Comparison of ENCODE assay signal across 1 cellular context in the genomic region with DNA sequence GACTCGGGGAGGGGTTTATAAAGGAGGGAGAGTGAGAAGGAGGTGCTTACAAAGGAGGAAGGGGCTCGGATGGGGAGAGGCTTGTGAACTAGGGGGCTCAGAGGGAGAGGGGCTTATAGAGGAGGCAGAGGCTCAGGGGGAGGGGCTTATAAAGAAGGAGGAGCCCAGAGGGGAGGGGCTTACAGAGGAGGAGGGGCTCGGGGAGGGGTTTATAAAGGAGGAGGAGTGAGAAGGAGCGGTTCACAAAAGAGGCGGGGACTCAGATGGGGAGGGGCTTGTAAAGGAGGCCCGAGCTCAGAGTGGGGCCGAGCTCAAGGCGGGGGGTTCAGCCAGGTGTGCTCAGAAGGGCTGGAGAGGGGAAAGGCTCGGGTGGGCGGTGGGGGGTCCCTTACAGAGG.
TF ChIP-seq lines count a peak whose summit lies in the region.

No MANE protein-coding gene starts in this region.

TF ChIP-seq in A549, 52 proteins besides CTCF, POLR2A, EP300 and RAD21 (continued from another document):
- TF ChIP-seq, protein P1, sequence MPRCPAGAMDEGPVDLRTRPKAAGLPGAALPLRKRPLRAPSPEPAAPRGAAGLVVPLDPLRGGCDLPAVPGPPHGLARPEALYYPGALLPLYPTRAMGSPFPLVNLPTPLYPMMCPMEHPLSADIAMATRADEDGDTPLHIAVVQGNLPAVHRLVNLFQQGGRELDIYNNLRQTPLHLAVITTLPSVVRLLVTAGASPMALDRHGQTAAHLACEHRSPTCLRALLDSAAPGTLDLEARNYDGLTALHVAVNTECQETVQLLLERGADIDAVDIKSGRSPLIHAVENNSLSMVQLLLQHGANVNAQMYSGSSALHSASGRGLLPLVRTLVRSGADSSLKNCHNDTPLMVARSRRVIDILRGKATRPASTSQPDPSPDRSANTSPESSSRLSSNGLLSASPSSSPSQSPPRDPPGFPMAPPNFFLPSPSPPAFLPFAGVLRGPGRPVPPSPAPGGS (IDR thresholded peaks at IDR 0.05): no peak
